In genomic region chr2:200962821-200963128, GRCh38 we compare ENCODE assay signal across 8 cellular contexts. TPM values are rescaled to one million over a fixed set of nuclear protein-coding genes. Genes with fewer than 3 reads are reported as not detected.
DNase-seq lines count a peak whose midpoint lies in the region; ATAC-seq, FAIRE-seq and TF ChIP-seq lines count a peak whose summit lies in the region.

No MANE protein-coding gene starts in this region.

- H3K9me3 ChIP-seq in MM.1S (replicated peaks; ENCODE audit: insufficient read depth, low read length) (no peaks in the 10 kb centered on the region), H1 (ENCODE audit: insufficient read depth in 2 of 2, low read depth in 1 of 2, low read length in 1 of 2) (no peaks in the 10 kb centered on the region)

- H3K4me2 ChIP-seq in MM.1S (ENCODE audit: low read depth, low read length) (peak overlapping the region; percentile 83), H1 (ENCODE audit: insufficient read depth in 1 of 2, low read depth in 2 of 2, low read length in 2 of 2) (peak overlapping the region; percentile 67 to 91)

- 0 out of 2 replicates have a peak, but pooled peaks cover 2% of the 10 kb centered on the region for H3K9me2 ChIP-seq in MM.1S (replicated peaks; ENCODE audit: insufficient read depth, low read length)

- no peak overlapping the region for H2BK120ac ChIP-seq in H1 (replicated peaks; ENCODE audit: low read depth, low read length)

- H3K4ac ChIP-seq in H1 (replicated peaks; ENCODE audit: insufficient read length, low read depth, low read length): no peak overlapping the region

- intact Hi-C loops in natural killer cell (cut with micrococcal nuclease): loop anchor here (1.0 to 5.0 kb wide), 4 partner anchors 73 to 215 kb away; partner anchors contain the start of genes NIF3L1 and PPIL3

- no peak overlapping the region for H4K91ac ChIP-seq in H1 (replicated peaks; ENCODE audit: insufficient read length, low read length)

- TF ChIP-seq CTCF in MM.1S (IDR thresholded peaks at IDR 0.05; ENCODE audit: low read length) (no peak), H1 (IDR thresholded peaks at IDR 0.05; ENCODE audit: control extremely low read depth in 1 of 3, insufficient read depth in 1 of 3, low read depth in 1 of 3, low read length in 3 of 3) (no peak), natural killer cell (IDR thresholded peaks at IDR 0.05) (no peak), GM10266 (IDR thresholded peaks at IDR 0.05; ENCODE audit: control insufficient read depth, insufficient read depth, low read depth, missing control alignments) (no peak)

- no peak for TF ChIP-seq EP300 in H1 (IDR thresholded peaks at IDR 0.05; ENCODE audit: borderline replicate concordance in 1 of 2, low read depth in 2 of 2, low read length in 2 of 2)

- H3K18ac ChIP-seq in H1 (ENCODE audit: extremely low read depth, low read length): no peak overlapping the region

- H4K20me1 ChIP-seq in MM.1S (ENCODE audit: insufficient read depth, low read length) (no peaks in the 10 kb centered on the region), H1 (replicated peaks in 1 of 2; ENCODE audit: control insufficient read depth in 1 of 2, insufficient read depth in 2 of 2, low read length in 2 of 2) (peaks cover 2% of the 10 kb centered on the region in 2 experiments)

- H3K9me3 Mint-ChIP-seq in natural killer cell: no peaks in the 10 kb centered on the region

- no peaks in the 10 kb centered on the region for H3K27me3 ChIP-seq in MM.1S (replicated peaks; ENCODE audit: insufficient read depth, low read length)
- H3K27me3 ChIP-seq in H1 (replicated peaks in 1 of 4; ENCODE audit: control insufficient read depth in 3 of 4, extremely low read depth in 1 of 4, insufficient read depth in 3 of 4, low read length in 3 of 4): no peaks in the 10 kb centered on the region

- H3K4me1 ChIP-seq in MM.1S (ENCODE audit: low read length): peaks cover 46% of the 10 kb centered on the region
- peaks cover 0 to 6% (median 3%) of the 10 kb centered on the region in 4 experiments; a peak in 4 of 7 replicates for H3K4me1 ChIP-seq in H1 (replicated peaks in 1 of 4; ENCODE audit: control insufficient read depth in 3 of 4, insufficient read depth in 4 of 4, low read length in 3 of 4)

- H3K14ac ChIP-seq in H1 (ENCODE audit: insufficient read length): no peak overlapping the region

- no peaks in the 10 kb centered on the region for H3K36me3 ChIP-seq in MM.1S (replicated peaks; ENCODE audit: insufficient read depth, low read length)
- H3K36me3 ChIP-seq in H1 (ENCODE audit: control insufficient read depth in 2 of 4, insufficient read depth in 4 of 4, low read length in 3 of 4): peaks cover 0 to 12% (median 6%) of the 10 kb centered on the region in 4 experiments; a peak in 6 of 8 replicates

- peaks cover 34 to 41% of the 10 kb centered on the region in 2 donors for H3K4me1 Mint-ChIP-seq in natural killer cell

- H2BK5ac ChIP-seq in H1 (ENCODE audit: low read depth, low read length): no peak overlapping the region; the same call in 1 of the 2 replicates

- H2AFZ ChIP-seq in MM.1S (ENCODE audit: low read length) (peak overlapping the region; percentile 85), H1 (ENCODE audit: low read length) (peak overlapping the region; percentile 82)

- H3K27ac ChIP-seq in MM.1S (ENCODE audit: low read length) (peak overlapping the region; percentile 76), H1 (ENCODE audit: low read depth, low read length) (peak overlapping the region; percentile 90)

- H3K27ac Mint-ChIP-seq in natural killer cell: peak overlapping the region; percentile 98

- no peak overlapping the region for H2BK20ac ChIP-seq in H1 (ENCODE audit: low read length)

- H3K23ac ChIP-seq in H1 (ENCODE audit: insufficient read length): no peak overlapping the region

- H3K79me1 ChIP-seq in H1 (ENCODE audit: low read depth, low read length): no peaks in the 10 kb centered on the region

- ATAC-seq in GM21786 (IDR thresholded peaks at IDR 0.05; ENCODE audit: unreplicated experiment): peak; percentile 13
- no peak for ATAC-seq in natural killer cell

- POLR2A ChIA-PET in H1 (lab: Charles Lee; ENCODE audit: partially characterized antibody): interaction anchor here (0.9 to 5.3 kb wide), 17 partner anchors 9 to 489 kb away, joined by 3 to 32 read pairs (median 4); partner anchors contain the start of genes CASP10, CFLAR, NDUFB3 and NIF3L1

- 7% methylated on average over 6 of the region's 6 CpGs; no CpG with 5 or more reads in 1 of the 2 experiments for WGBS in H1 (ENCODE audit: extremely low coverage in 1 of 2, insufficient coverage in 1 of 2, insufficient read length in 1 of 2, insufficient replicate concordance in 2 of 2, low coverage in 1 of 2, low lambda C conversion rate in 2 of 2, missing lambda C conversion rate in 1 of 2), 2 experiments

- peaks cover 2% of the 10 kb centered on the region for H3K23me2 ChIP-seq in H1 (ENCODE audit: low read depth, low read length)

- no peak overlapping the region for H4K5ac ChIP-seq in H1 (ENCODE audit: insufficient read length, low read depth, low read length)

- H4K8ac ChIP-seq in H1 (ENCODE audit: extremely low read depth, insufficient read depth, low read length): no peak overlapping the region

- no peak overlapping the region for H2BK12ac ChIP-seq in H1 (ENCODE audit: low read depth, low read length)

- TF ChIP-seq RAD21 in H1 (IDR thresholded peaks at IDR 0.05 in 1 of 2, conservative IDR thresholded peaks at IDR 0.05 in 1 of 2; ENCODE audit: low read depth in 2 of 2, low read length in 2 of 2): no peak

- H3K56ac ChIP-seq in H1 (replicated peaks; ENCODE audit: insufficient read length, low read depth, low read length): no peak overlapping the region

- no peaks in the 10 kb centered on the region for H3K27me3 Mint-ChIP-seq in natural killer cell (ENCODE audit: low read depth in 2 of 2)

- H3F3A ChIP-seq in MM.1S (ENCODE audit: insufficient read depth, low read length): peaks cover 39% of the 10 kb centered on the region

- H3K4me3 Mint-ChIP-seq in natural killer cell: peak overlapping the region; percentile 98

- H3K79me2 ChIP-seq in MM.1S (ENCODE audit: low read length): peaks cover 73% of the 10 kb centered on the region
- H3K79me2 ChIP-seq in H1 (ENCODE audit: control insufficient read depth in 1 of 2, insufficient read depth in 2 of 2, low read length in 2 of 2): peaks cover 8 to 55% of the 10 kb centered on the region in 2 experiments

- no peak overlapping the region for H2AK5ac ChIP-seq in H1 (ENCODE audit: low read depth, low read length)

- H2BK15ac ChIP-seq in H1 (ENCODE audit: low read length): no peak overlapping the region

- TF ChIP-seq POLR2A in GM12892 (IDR thresholded peaks at IDR 0.05; ENCODE audit: low read depth, low read length): no peak
- no peak for TF ChIP-seq POLR2A in H1 (IDR thresholded peaks at IDR 0.05; ENCODE audit: control extremely low read depth in 1 of 2, low read depth in 2 of 2, low read length in 2 of 2)

- H3K4me3 ChIP-seq in MM.1S (ENCODE audit: low read length): peak overlapping the region; percentile 84
- peak overlapping the region; percentile 79 to 95 (median 90) for H3K4me3 ChIP-seq in H1 (ENCODE audit: extremely low read depth in 1 of 4, insufficient read depth in 2 of 4, low read depth in 3 of 4, low read length in 4 of 4)

- DNase-seq in GM12892 (ENCODE audit: insufficient read length) (peak; percentile 8), MM.1S (no peak), H1 (ENCODE audit: low read depth in 1 of 2, low spot score in 2 of 2) (no peak), natural killer cell (no peak), DMS79 (lab: John Stamatoyannopoulos, UW) (no peak), GM10266 (ENCODE audit: extremely low spot score) (no peak), SK-N-DZ (ENCODE audit: low spot score) (no peak)

- FAIRE-seq in GM12892 (lab: Jason Lieb, UNC) (no peak), H1 (lab: Jason Lieb, UNC) (no peak)

- peak overlapping the region; percentile 78 for H3K9ac ChIP-seq in MM.1S (ENCODE audit: low read length)
- peak overlapping the region; percentile 78 to 96 (median 90) for H3K9ac ChIP-seq in H1 (replicated peaks in 1 of 4; ENCODE audit: extremely low read depth in 1 of 4, low read depth in 3 of 4, low read length in 3 of 4)

- CTCF ChIA-PET in H1 (lab: Charles Lee; ENCODE audit: partially characterized antibody): interaction anchor here (0.7 to 6.3 kb wide), 35 partner anchors 9 to 270 kb away, joined by 3 to 102 read pairs (median 3); partner anchors contain the start of genes CFLAR, HYCC2 and NDUFB3

- no peaks in the 10 kb centered on the region for H3K36me3 Mint-ChIP-seq in natural killer cell

TF ChIP-seq in H1, 55 proteins besides CTCF, POLR2A, EP300 and RAD21:
- no peak for TF ChIP-seq CREB1 (IDR thresholded peaks at IDR 0.05)

RNA-seq across cellular contexts. Expression of gene ORC2, which starts 0.7 kb away (rescaled TPM):
- polyA plus RNA-seq in GM12892 (2012; ENCODE audit: missing spikeins): 19.4 TPM
- 82.3 and 89.8 TPM in 2 replicates for total RNA-seq in H1 (2021; fragmentation: NEBNext Ultra II Directional; extraction: Animal tissue kit (Norgen Biotek cat#: 25700))
- 4.8 and 7.1 TPM in 2 replicates for polyA plus RNA-seq in H1 (2011; rRNA removed)
- polyA plus RNA-seq in H1 (2011; cell fraction: cytosol; rRNA removed): 7.9 TPM
- 5.1 TPM for polyA plus RNA-seq in H1 (2011; cell fraction: nucleus; rRNA removed)
- polyA plus RNA-seq in H1 (2012, experiment 1 of 2): 19.5 to 37.7 TPM (median 21.2 TPM) in 4 replicates
- polyA plus RNA-seq in H1 (2012, experiment 2 of 2): 3.6 TPM
- 24.4 TPM for polyA plus RNA-seq in H1 (2013, experiment 1 of 2)
- 24.5 TPM for polyA plus RNA-seq in H1 (2013, experiment 2 of 2)
- polyA minus RNA-seq in H1 (2011; rRNA and poly(A)+ RNA removed): 8.8 and 13.5 TPM in 2 replicates
- 14.1 TPM for polyA minus RNA-seq in H1 (2011; cell fraction: cytosol; rRNA and poly(A)+ RNA removed)
- 16.4 TPM for polyA minus RNA-seq in H1 (2011; cell fraction: nucleus; rRNA and poly(A)+ RNA removed)
- total RNA-seq in natural killer cell: 10 to 100 TPM; 21.7 to 48.5 (median 26.1) TPM
- 20.5 and 20.7 TPM in 2 replicates for polyA plus RNA-seq in SK-N-DZ (2014; cell fraction: cytosol; rRNA removed)
- 28.5 and 30.9 TPM in 2 replicates for polyA plus RNA-seq in SK-N-DZ (2014; cell fraction: nucleus; rRNA removed)
